Comparison of ENCODE assay signal across 13 cellular contexts in the genomic region with DNA sequence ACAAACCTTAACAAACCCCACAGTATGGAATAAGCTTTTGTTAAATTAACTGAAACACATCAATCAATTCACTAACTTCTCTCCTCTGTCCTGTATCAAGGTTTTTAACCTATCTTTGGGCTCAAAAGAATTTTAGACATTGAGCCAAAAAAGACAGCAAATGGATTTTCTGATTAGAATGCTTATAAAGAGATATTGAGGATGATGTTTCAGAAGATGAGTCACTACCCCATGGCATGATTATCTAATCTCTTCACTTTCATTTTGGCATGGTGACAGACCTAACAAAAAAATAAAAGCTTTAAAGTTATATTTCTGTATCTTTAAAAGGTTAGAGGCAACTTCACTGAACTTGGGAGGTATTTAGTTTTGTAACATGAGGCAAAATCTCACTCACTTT.
"Had no signal": no experiment of that assay in that cellular context is flagged by ENCODE, and none has a peak within 500 bp of the region (broad histone marks: within the 10 kb centered on the region; RNA-seq: fewer than 3 reads in every experiment).

No MANE protein-coding gene starts in this region.

- H3K4me3 ChIP-seq: breast epithelium, dorsolateral prefrontal cortex, tibial nerve had no signal

- DNase-seq: activated CD4-positive, alpha-beta memory T cell treated with anti-CD3 and anti-CD28 coated beads for 36 hours; activated CD4-positive, alpha-beta T cell treated with anti-CD3 and anti-CD28 coated beads for 1 hour; activated gamma-delta T cell; activated naive CD8-positive, alpha-beta T cell treated with anti-CD3 and anti-CD28 coated beads for 36 hours; activated T-cell treated with anti-CD3 and anti-CD28 coated beads, Interleukin-2, amount 50 U/mL, for 4 hours; aorta; dorsolateral prefrontal cortex; glutamatergic neuron; natural killer cell; right cardiac atrium; stimulated activated naive B cell treated with anti-CD40 and anti-IgM and Interleukin-4, amounts not matched to agents 10 μg/mL and 1 μg/mL and 100 μg/mL, for 72 hours had no signal
